Comparison of ENCODE assay signal across 12 cellular contexts in genomic region chr4:123744664-123745290, GRCh38.
DNase-seq lines count a peak whose midpoint lies in the region; ATAC-seq and TF ChIP-seq lines count a peak whose summit lies in the region.
"Had no signal": no experiment of that assay in that cellular context is flagged by ENCODE, and none has a peak within 500 bp of the region (broad histone marks: within the 10 kb centered on the region; RNA-seq: fewer than 3 reads in every experiment).

No MANE protein-coding gene starts in this region.

- no peak overlapping the region for H4K5ac ChIP-seq in H9 (ENCODE audit: insufficient read length, low read depth, low read length)

- peak overlapping the region in 2 of 3 experiments; percentile 23 to 88; a peak in 4 of 7 replicates for H3K27ac Mint-ChIP-seq in H9

- H3K4me2 ChIP-seq in H9 (ENCODE audit: insufficient read depth, insufficient read length, low read length) = no peak overlapping the region

- H3K9me3 ChIP-seq in H9 (ENCODE audit: control insufficient read depth, low read depth, low read length) = no peaks in the 10 kb centered on the region
- H3K9me3 ChIP-seq in adipocyte (ENCODE audit: control insufficient read depth, low read length) = no peaks in the 10 kb centered on the region

- H3K27ac ChIP-seq in H9 (ENCODE audit: insufficient read length, low read depth, low read length) = no peak overlapping the region
- peak overlapping the region; percentile 26 for H3K27ac ChIP-seq in rectal smooth muscle tissue (ENCODE audit: low read depth, low read length)
- no peak overlapping the region for H3K27ac ChIP-seq in dorsolateral prefrontal cortex

- peaks cover 0 to 2% (median 0%) of the 10 kb centered on the region in 3 experiments; a peak in 2 of 7 replicates for H3K36me3 Mint-ChIP-seq in H9 (ENCODE audit: insufficient read depth in 1 of 3, low read depth in 3 of 3)

- no peak overlapping the region for H3T11ph ChIP-seq in H9 (ENCODE audit: low read length)

- no peak overlapping the region for H2BK12ac ChIP-seq in H9 (ENCODE audit: insufficient read length, low read depth, low read length)

- H3K36me3 ChIP-seq in adipocyte (ENCODE audit: control insufficient read depth, insufficient read depth, low read length, severe bottlenecking) = no peaks in the 10 kb centered on the region
- no peaks in the 10 kb centered on the region for H3K36me3 ChIP-seq in rectal smooth muscle tissue (ENCODE audit: control insufficient read depth, insufficient read depth, low read length)

- no peak overlapping the region for H3K18ac ChIP-seq in H9 (ENCODE audit: insufficient read length, low read depth, low read length)

- WGBS in H9 (ENCODE audit: extremely low coverage, insufficient read length, low lambda C conversion rate) = no CpG with 5 or more reads among the region's 8 CpGs

- no peak for DNase-seq in H9
- DNase-seq in adipocyte (ENCODE audit: low read depth) = no peak
- DNase-seq in left ventricle myocardium superior = peak; percentile 34
- no peak for DNase-seq in dorsolateral prefrontal cortex
- no peak for DNase-seq in inferior parietal cortex (ENCODE audit: extremely low spot score)
- DNase-seq in NCI-H2227 (lab: John Stamatoyannopoulos, UW; ENCODE audit: unreplicated experiment) = no peak
- DNase-seq: activated CD8-positive, alpha-beta memory T cell treated with anti-CD3 and anti-CD28 coated beads for 24 hours; central memory CD4-positive, alpha-beta T cell; NCI-H1417; stimulated activated CD8-positive, alpha-beta memory T cell treated with anti-CD3 and anti-CD28 coated beads, Interleukin-4, amount 100 ng/mL, for 48 hours had no signal

- H3K4me3 Mint-ChIP-seq in H9 = no peak overlapping the region

- H2AFZ ChIP-seq in H9 (ENCODE audit: low read length) = no peak overlapping the region

- H4K91ac ChIP-seq in H9 (ENCODE audit: insufficient read length, low read depth, low read length) = no peak overlapping the region

- no peaks in the 10 kb centered on the region for H4K20me1 ChIP-seq in H9 (ENCODE audit: control insufficient read depth, insufficient read depth, insufficient read length)

- TF ChIP-seq CTCF in H9 (conservative IDR thresholded peaks at IDR 0.05) (no peak), dorsolateral prefrontal cortex (IDR thresholded peaks at IDR 0.05 in 54 of 56, conservative IDR thresholded peaks at IDR 0.05 in 2 of 56; ENCODE audit: low read depth in 1 of 56, partially characterized antibody in 56 of 56) (no peak)

- H3K23ac ChIP-seq in H9 (ENCODE audit: insufficient read length, low read depth, low read length) = no peak overlapping the region

- no peak overlapping the region for H2BK5ac ChIP-seq in H9 (ENCODE audit: insufficient read length, low read length)

- no peaks in the 10 kb centered on the region for H3K23me2 ChIP-seq in H9 (ENCODE audit: insufficient read length, low read depth, low read length, poor library complexity, severe bottlenecking)

- H3K27me3 ChIP-seq in H9 (ENCODE audit: insufficient read depth, low read length) (no peaks in the 10 kb centered on the region), adipocyte (replicated peaks; ENCODE audit: control insufficient read depth, insufficient read depth, low read length) (no peaks in the 10 kb centered on the region), rectal smooth muscle tissue (ENCODE audit: control insufficient read depth, insufficient read depth, low read length) (no peaks in the 10 kb centered on the region), dorsolateral prefrontal cortex (no peaks in the 10 kb centered on the region)

- no peaks in the 10 kb centered on the region for H3K79me2 ChIP-seq in H9 (ENCODE audit: insufficient read depth, low read length)

- no peak overlapping the region for H3K14ac ChIP-seq in H9 (ENCODE audit: insufficient read depth, low read length)

- peaks cover 26 to 27% of the 10 kb centered on the region in 2 experiments for H3K4me1 Mint-ChIP-seq in H9

- H3K9me3 Mint-ChIP-seq in H9 = peaks cover 0 to 3% of the 10 kb centered on the region in 2 experiments; a peak in 2 of 5 replicates

- H2BK15ac ChIP-seq in H9 (ENCODE audit: low read depth, low read length) = no peak overlapping the region

- no peak overlapping the region for H4K8ac ChIP-seq in H9 (replicated peaks; ENCODE audit: insufficient read length, low read depth, low read length)

- H2BK120ac ChIP-seq in H9 (ENCODE audit: low read depth, low read length, poor library complexity, severe bottlenecking) = no peak overlapping the region

- peak overlapping the region; percentile 6 for H3K4me3 ChIP-seq in adipocyte (ENCODE audit: low read length)
- no peak overlapping the region for H3K4me3 ChIP-seq in rectal smooth muscle tissue (ENCODE audit: low read length)
- H3K4me3 ChIP-seq in dorsolateral prefrontal cortex = no peak overlapping the region

- H3K9ac ChIP-seq in H9 (ENCODE audit: extremely low read depth, insufficient read length, low read length) = no peak overlapping the region
- H3K9ac ChIP-seq in adipocyte (ENCODE audit: low read length) = no peak overlapping the region
- H3K9ac ChIP-seq in rectal smooth muscle tissue (ENCODE audit: low read length) = no peak overlapping the region

- ATAC-seq in left ventricle myocardium superior (peak; percentile 70), HG03521 (IDR thresholded peaks at IDR 0.05; ENCODE audit: unreplicated experiment) (no peak)

- H3K4ac ChIP-seq in H9 (ENCODE audit: low read depth, low read length) = no peak overlapping the region

- H3K4me1 ChIP-seq in H9 (ENCODE audit: insufficient read depth, low read length) (no peaks in the 10 kb centered on the region), adipocyte (ENCODE audit: control insufficient read depth, insufficient read depth, low read length) (peaks cover 19% of the 10 kb centered on the region), rectal smooth muscle tissue (ENCODE audit: control insufficient read depth, insufficient read depth, low read length) (peaks cover 9% of the 10 kb centered on the region)

- H2BK20ac ChIP-seq in H9 (ENCODE audit: low read depth, low read length, poor library complexity, severe bottlenecking) = no peak overlapping the region

- no peaks in the 10 kb centered on the region for H3K79me1 ChIP-seq in H9 (ENCODE audit: insufficient read depth, low read depth, low read length, poor library complexity, severe bottlenecking)

- H3K56ac ChIP-seq in H9 (ENCODE audit: insufficient read length, low read depth, low read length) = no peak overlapping the region

- H2AK5ac ChIP-seq in H9 (ENCODE audit: insufficient read length, low read length) = no peak overlapping the region

- H3K27me3 Mint-ChIP-seq in H9 (ENCODE audit: low read depth) = no peaks in the 10 kb centered on the region

- intact Hi-C loops in left ventricle myocardium superior (cut with micrococcal nuclease) (loop anchor here (10.0 kb wide), 1 partner anchor 150 kb away; no protein-coding TSS in a partner anchor), dorsolateral prefrontal cortex (cut with DNase I) (no loop called here)
